Comparison of ENCODE assay signal across 13 cellular contexts in the genomic region with DNA sequence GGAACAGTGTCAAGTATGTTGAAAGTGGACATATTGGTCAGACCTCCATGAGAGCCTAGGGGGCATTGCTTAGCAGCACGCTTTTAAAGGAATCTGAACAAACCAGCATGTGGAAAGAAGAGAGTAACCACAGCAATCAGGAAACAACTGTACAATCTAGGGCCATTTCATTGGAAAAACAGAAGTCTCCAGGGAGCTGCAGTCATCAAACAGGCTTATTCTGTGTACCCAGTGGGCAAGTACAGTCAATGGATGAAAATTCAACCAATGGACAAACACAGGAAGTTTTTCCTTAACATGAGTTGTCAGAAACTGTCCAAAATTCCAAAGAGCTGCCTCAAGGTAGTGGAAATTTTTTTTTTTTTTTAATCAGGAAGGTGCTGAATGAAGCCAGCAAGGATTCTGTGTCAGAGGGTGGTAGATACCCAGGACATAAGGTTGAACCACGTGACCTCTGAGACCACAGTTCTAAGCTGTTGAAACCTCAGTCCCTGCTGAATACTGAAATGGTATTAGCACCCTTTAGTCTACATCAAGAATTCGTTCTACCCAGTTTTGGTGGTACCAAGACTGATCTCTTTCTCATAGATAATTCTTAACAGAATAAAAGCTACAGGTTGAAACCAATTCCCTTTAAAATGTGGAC. TPM values are rescaled to one million over a fixed set of nuclear protein-coding genes. Genes with fewer than 3 reads are reported as not detected.
DNase-seq lines count a peak whose midpoint lies in the region; ATAC-seq and TF ChIP-seq lines count a peak whose summit lies in the region.
"Had no signal": no experiment of that assay in that cellular context is flagged by ENCODE, and none has a peak within 500 bp of the region (broad histone marks: within the 10 kb centered on the region; RNA-seq: fewer than 3 reads in every experiment).

No MANE protein-coding gene starts in this region.

- H3K27me3 Mint-ChIP-seq in activated T-cell treated with anti-CD3 and anti-CD28 coated beads, Interleukin-2, amount 50 U/mL, for 24 hours = peaks cover 32% of the 10 kb centered on the region

- no peak overlapping the region for H3K4me3 Mint-ChIP-seq in activated T-cell treated with anti-CD3 and anti-CD28 coated beads, Interleukin-2, amount 50 U/mL, for 24 hours
- H3K4me3 Mint-ChIP-seq: activated T-cell treated with anti-CD3 and anti-CD28 coated beads, Interleukin-2, amount 50 U/mL, for 72 hours had no signal

- no peak overlapping the region for H2AFZ ChIP-seq in hepatocyte

- WGBS in hepatocyte (ENCODE audit: low lambda C conversion rate, missing lambda C conversion rate) = 87% methylated on average over 3 of the region's 3 CpGs

- no peaks in the 10 kb centered on the region for H3K9me3 Mint-ChIP-seq in activated T-cell treated with anti-CD3 and anti-CD28 coated beads, Interleukin-2, amount 50 U/mL, for 24 hours

- H3K9me3 ChIP-seq in hepatocyte (ENCODE audit: low read depth) = no peaks in the 10 kb centered on the region
- H3K9me3 ChIP-seq: pancreas had no signal

- no peak overlapping the region for H3K4me3 ChIP-seq in hepatocyte
- H3K4me3 ChIP-seq: pancreas had no signal

- DNase-seq in AG08395 (ENCODE audit: low spot score) = peak; percentile 70
- peak; percentile 89 for DNase-seq in HS-5 (ENCODE audit: low read depth)
- peak; percentile 13 for DNase-seq in hepatocyte (ENCODE audit: low spot score)
- DNase-seq in activated T-cell treated with anti-CD3 and anti-CD28 coated beads, Interleukin-2, amount 50 U/mL, for 24 hours = no peak
- no peak for DNase-seq in stimulated activated CD4-positive, alpha-beta T cell treated with anti-CD3 and anti-CD28 coated beads, Interleukin-4, amount 100 ng/mL, for 4 hours
- no peak for DNase-seq in NCI-H2171 treated with DMSO at 0.1 percent for 48 hours (lab: John Stamatoyannopoulos, UW)
- DNase-seq: activated CD4-positive, CD25-positive, alpha-beta regulatory T cell treated with anti-CD3 and anti-CD28 coated beads, Interleukin-2, amount 50 U/mL, for 72 hours; activated T-cell treated with anti-CD3 and anti-CD28 coated beads, Interleukin-2, amount 50 U/mL, for 72 hours; H7; pancreas had no signal

- H3K4me1 ChIP-seq in hepatocyte (ENCODE audit: insufficient read depth) = peaks cover 12% of the 10 kb centered on the region

- H3K9me2 ChIP-seq in hepatocyte (replicated peaks; ENCODE audit: insufficient read depth) = no peaks in the 10 kb centered on the region

- no peak for TF ChIP-seq CTCF in hepatocyte (IDR thresholded peaks at IDR 0.05; ENCODE audit: poor library complexity)

- no peak overlapping the region for H3K4me2 ChIP-seq in hepatocyte

- no peak overlapping the region for H3K27ac Mint-ChIP-seq in activated T-cell treated with anti-CD3 and anti-CD28 coated beads, Interleukin-2, amount 50 U/mL, for 24 hours
- H3K27ac Mint-ChIP-seq: activated T-cell treated with anti-CD3 and anti-CD28 coated beads, Interleukin-2, amount 50 U/mL, for 72 hours had no signal

- no peaks in the 10 kb centered on the region for H3K36me3 ChIP-seq in hepatocyte (replicated peaks; ENCODE audit: insufficient read depth, low read depth)
- H3K36me3 ChIP-seq: pancreas had no signal

- H3K79me2 ChIP-seq in hepatocyte = no peaks in the 10 kb centered on the region

- peaks cover 22% of the 10 kb centered on the region for H3K4me1 Mint-ChIP-seq in activated T-cell treated with anti-CD3 and anti-CD28 coated beads, Interleukin-2, amount 50 U/mL, for 24 hours (ENCODE audit: low read depth)

- no peaks in the 10 kb centered on the region for H4K20me1 ChIP-seq in hepatocyte (ENCODE audit: insufficient read depth, poor library complexity, severe bottlenecking)

- H3K27me3 ChIP-seq in hepatocyte = no peaks in the 10 kb centered on the region
- H3K27me3 ChIP-seq: pancreas had no signal

- H3K36me3 Mint-ChIP-seq in activated T-cell treated with anti-CD3 and anti-CD28 coated beads, Interleukin-2, amount 50 U/mL, for 24 hours (ENCODE audit: low read depth) = peaks cover 3% of the 10 kb centered on the region

- H3K27ac ChIP-seq in angular gyrus (ENCODE audit: low read depth, low read length) (peak overlapping the region; percentile 64), hepatocyte (peak overlapping the region; percentile 4)
- H3K27ac ChIP-seq: pancreas had no signal

- no peak for ATAC-seq in HG02970 (IDR thresholded peaks at IDR 0.05; ENCODE audit: low FRiP score, unreplicated experiment)
- ATAC-seq: activated T-cell treated with anti-CD3 and anti-CD28 coated beads, Interleukin-2, amount 50 U/mL, for 72 hours; pancreas; Right ventricle myocardium inferior had no signal

RNA-seq across cellular contexts. Expression of a gene that starts 4.4 kb away (rescaled TPM):
- total RNA-seq in hepatocyte = 118 and 128 TPM in 2 replicates
- polyA plus RNA-seq in hepatocyte = 54.8 and 77.7 TPM in 2 replicates

Comparison
In these comparisons a context has a peak if more than half of its experiments do, and no peak if none do; other contexts are left out.
1. DNase-seq: peak in AG08395 (single experiment), HS-5 (single experiment) and hepatocyte (single experiment); none in activated T-cell treated with anti-CD3 and anti-CD28 coated beads, Interleukin-2, amount 50 U/mL, for 24 hours (single experiment), stimulated activated CD4-positive, alpha-beta T cell treated with anti-CD3 and anti-CD28 coated beads, Interleukin-4, amount 100 ng/mL, for 4 hours (0 of 2) and NCI-H2171 treated with DMSO at 0.1 percent for 48 hours (single experiment).